1 cellular context compared by ENCODE assay signal in the genomic region with DNA sequence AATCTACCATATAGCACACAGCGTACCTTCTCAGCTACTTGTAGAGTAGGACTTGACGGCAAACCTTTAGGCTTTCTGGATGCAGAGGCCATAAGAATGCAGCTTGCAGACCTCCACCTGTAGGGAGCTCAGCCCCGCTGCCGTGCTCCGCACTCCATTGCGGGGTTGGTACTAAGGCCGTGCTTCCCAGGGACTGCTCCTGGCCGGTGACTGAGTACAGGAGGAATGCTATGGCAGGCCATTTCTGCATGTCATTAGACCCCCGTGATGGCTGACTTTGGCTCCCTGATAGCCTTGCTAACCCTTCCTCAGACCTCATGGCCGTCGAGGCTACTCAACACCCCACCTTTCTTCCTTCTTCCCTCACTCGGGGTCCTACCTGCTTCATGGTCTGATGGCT.
TF ChIP-seq lines count a peak whose summit lies in the region.

No MANE protein-coding gene starts in this region.

TF ChIP-seq in WTC11, 78 proteins besides CTCF, POLR2A, EP300 and RAD21 (continued from another document):
- TF ChIP-seq, protein P1, sequence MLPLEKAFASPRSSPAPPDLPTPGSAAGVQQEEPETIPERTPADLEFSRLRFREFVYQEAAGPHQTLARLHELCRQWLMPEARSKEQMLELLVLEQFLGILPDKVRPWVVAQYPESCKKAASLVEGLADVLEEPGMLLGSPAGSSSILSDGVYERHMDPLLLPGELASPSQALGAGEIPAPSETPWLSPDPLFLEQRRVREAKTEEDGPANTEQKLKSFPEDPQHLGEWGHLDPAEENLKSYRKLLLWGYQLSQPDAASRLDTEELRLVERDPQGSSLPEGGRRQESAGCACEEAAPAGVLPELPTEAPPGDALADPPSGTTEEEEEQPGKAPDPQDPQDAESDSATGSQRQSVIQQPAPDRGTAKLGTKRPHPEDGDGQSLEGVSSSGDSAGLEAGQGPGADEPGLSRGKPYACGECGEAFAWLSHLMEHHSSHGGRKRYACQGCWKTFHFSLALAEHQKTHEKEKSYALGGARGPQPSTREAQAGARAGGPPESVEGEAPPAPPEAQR (CRISPR knock-in tag; IDR thresholded peaks at IDR 0.05): no peak
- TF ChIP-seq, protein P2, sequence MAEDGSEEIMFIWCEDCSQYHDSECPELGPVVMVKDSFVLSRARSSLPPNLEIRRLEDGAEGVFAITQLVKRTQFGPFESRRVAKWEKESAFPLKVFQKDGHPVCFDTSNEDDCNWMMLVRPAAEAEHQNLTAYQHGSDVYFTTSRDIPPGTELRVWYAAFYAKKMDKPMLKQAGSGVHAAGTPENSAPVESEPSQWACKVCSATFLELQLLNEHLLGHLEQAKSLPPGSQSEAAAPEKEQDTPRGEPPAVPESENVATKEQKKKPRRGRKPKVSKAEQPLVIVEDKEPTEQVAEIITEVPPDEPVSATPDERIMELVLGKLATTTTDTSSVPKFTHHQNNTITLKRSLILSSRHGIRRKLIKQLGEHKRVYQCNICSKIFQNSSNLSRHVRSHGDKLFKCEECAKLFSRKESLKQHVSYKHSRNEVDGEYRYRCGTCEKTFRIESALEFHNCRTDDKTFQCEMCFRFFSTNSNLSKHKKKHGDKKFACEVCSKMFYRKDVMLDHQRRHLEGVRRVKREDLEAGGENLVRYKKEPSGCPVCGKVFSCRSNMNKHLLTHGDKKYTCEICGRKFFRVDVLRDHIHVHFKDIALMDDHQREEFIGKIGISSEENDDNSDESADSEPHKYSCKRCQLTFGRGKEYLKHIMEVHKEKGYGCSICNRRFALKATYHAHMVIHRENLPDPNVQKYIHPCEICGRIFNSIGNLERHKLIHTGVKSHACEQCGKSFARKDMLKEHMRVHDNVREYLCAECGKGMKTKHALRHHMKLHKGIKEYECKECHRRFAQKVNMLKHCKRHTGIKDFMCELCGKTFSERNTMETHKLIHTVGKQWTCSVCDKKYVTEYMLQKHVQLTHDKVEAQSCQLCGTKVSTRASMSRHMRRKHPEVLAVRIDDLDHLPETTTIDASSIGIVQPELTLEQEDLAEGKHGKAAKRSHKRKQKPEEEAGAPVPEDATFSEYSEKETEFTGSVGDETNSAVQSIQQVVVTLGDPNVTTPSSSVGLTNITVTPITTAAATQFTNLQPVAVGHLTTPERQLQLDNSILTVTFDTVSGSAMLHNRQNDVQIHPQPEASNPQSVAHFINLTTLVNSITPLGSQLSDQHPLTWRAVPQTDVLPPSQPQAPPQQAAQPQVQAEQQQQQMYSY (CRISPR knock-in tag; IDR thresholded peaks at IDR 0.05): no peak
- TF ChIP-seq SP1 (CRISPR knock-in tag; conservative IDR thresholded peaks at IDR 0.05) (no peak), NR2C2 (CRISPR knock-in tag; IDR thresholded peaks at IDR 0.05) (no peak), TEAD4 (CRISPR knock-in tag; IDR thresholded peaks at IDR 0.05) (no peak), KAT7 (CRISPR knock-in tag; IDR thresholded peaks at IDR 0.05; ENCODE audit: borderline replicate concordance) (no peak), EMX1 (CRISPR knock-in tag; IDR thresholded peaks at IDR 0.05) (no peak)
- TF ChIP-seq, protein P3, sequence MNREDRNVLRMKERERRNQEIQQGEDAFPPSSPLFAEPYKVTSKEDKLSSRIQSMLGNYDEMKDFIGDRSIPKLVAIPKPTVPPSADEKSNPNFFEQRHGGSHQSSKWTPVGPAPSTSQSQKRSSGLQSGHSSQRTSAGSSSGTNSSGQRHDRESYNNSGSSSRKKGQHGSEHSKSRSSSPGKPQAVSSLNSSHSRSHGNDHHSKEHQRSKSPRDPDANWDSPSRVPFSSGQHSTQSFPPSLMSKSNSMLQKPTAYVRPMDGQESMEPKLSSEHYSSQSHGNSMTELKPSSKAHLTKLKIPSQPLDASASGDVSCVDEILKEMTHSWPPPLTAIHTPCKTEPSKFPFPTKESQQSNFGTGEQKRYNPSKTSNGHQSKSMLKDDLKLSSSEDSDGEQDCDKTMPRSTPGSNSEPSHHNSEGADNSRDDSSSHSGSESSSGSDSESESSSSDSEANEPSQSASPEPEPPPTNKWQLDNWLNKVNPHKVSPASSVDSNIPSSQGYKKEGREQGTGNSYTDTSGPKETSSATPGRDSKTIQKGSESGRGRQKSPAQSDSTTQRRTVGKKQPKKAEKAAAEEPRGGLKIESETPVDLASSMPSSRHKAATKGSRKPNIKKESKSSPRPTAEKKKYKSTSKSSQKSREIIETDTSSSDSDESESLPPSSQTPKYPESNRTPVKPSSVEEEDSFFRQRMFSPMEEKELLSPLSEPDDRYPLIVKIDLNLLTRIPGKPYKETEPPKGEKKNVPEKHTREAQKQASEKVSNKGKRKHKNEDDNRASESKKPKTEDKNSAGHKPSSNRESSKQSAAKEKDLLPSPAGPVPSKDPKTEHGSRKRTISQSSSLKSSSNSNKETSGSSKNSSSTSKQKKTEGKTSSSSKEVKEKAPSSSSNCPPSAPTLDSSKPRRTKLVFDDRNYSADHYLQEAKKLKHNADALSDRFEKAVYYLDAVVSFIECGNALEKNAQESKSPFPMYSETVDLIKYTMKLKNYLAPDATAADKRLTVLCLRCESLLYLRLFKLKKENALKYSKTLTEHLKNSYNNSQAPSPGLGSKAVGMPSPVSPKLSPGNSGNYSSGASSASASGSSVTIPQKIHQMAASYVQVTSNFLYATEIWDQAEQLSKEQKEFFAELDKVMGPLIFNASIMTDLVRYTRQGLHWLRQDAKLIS (CRISPR knock-in tag; IDR thresholded peaks at IDR 0.05; ENCODE audit: borderline replicate concordance): no peak
TF ChIP-seq in WTC11: peak in this region for 0.
